ENCODE assay signal across 15 cellular contexts in the genomic region with DNA sequence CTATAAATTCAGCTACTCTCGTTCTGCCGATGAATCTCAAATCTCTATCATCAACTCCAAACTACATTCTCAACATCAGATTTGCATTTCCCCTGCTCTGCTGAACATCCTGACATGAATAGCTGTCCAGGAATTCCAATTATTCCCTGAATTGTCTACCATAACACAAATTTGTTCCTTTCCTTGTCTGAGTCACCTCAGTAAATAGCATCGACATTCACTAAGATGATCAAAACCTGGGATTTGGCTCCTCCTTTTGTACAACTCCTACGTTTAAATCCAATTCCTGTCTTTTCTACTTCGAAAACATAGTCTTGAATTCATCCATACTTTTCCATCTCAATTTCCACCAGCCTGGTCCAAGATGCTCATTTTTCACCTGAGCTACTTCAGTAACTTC.
A peak's percentile ranks its signal among the peaks of the same experiment; 100 is the strongest.
DNase-seq lines count a peak whose midpoint lies in the region; ATAC-seq, FAIRE-seq and TF ChIP-seq lines count a peak whose summit lies in the region.
"Had no signal": no experiment of that assay in that cellular context is flagged by ENCODE, and none has a peak within 500 bp of the region (broad histone marks: within the 10 kb centered on the region; RNA-seq: fewer than 3 reads in every experiment).

No MANE protein-coding gene starts in this region.

- H3K27me3 ChIP-seq in bronchial epithelial cell (ENCODE audit: control insufficient read depth, insufficient read depth, low read length) = no peaks in the 10 kb centered on the region
- H3K27me3 ChIP-seq: esophagus squamous epithelium had no signal

- FAIRE-seq in bronchial epithelial cell (lab: Jason Lieb, UNC) = no peak

- H3K4me3 ChIP-seq in AG09309 (ENCODE audit: control insufficient read depth, low read depth, low read length) (no peak overlapping the region), bronchial epithelial cell (ENCODE audit: low read depth, low read length) (no peak overlapping the region)
- H3K4me3 ChIP-seq: esophagus squamous epithelium, left lung had no signal

- TF ChIP-seq CTCF in AG09309 (IDR thresholded peaks at IDR 0.05; ENCODE audit: control insufficient read depth, insufficient read depth, low read depth, low read length, missing control alignments) = no peak
- TF ChIP-seq CTCF in bronchial epithelial cell (IDR thresholded peaks at IDR 0.05; ENCODE audit: insufficient read depth, low read length, severe bottlenecking) = no peak

- no peak for ATAC-seq in HG03135 (IDR thresholded peaks at IDR 0.05; ENCODE audit: unreplicated experiment)
- ATAC-seq: left lung; stimulated activated naive CD8-positive, alpha-beta T cell treated with anti-CD3 and anti-CD28 coated beads, Interleukin-15, amount 100 ng/mL, for 72 hours had no signal

- DNase-seq in AG09309 (ENCODE audit: low read depth) (peak; percentile 74), M059J (ENCODE audit: low read depth) (peak; percentile 94), bronchial epithelial cell (ENCODE audit: low read depth) (peak; percentile 91), kidney tubule cell (ENCODE audit: low spot score) (peak; percentile 98), retina (no peak), DMS 273 treated with DMSO at 0.1 percent for 48 hours (lab: John Stamatoyannopoulos, UW) (no peak)
- DNase-seq in effector CD8-positive, alpha-beta T cell (lab: John Stamatoyannopoulos, UW) = no peak
- DNase-seq: CD4-positive, alpha-beta T cell; esophagus squamous epithelium; left lung; NCI-H774; occipital lobe; stimulated activated CD4-positive, alpha-beta T cell treated with anti-CD3 and anti-CD28 coated beads, Interleukin-2, amount 100 ng/mL, for 48 hours; stimulated activated naive CD8-positive, alpha-beta T cell treated with anti-CD3 and anti-CD28 coated beads, Interleukin-15, amount 100 ng/mL, for 72 hours had no signal

- H3K36me3 ChIP-seq in bronchial epithelial cell (ENCODE audit: control insufficient read depth, insufficient read depth, low read length) = no peaks in the 10 kb centered on the region
- H3K36me3 ChIP-seq: esophagus squamous epithelium had no signal

Comparison
In these comparisons a context has a peak if more than half of its experiments do, and no peak if none do; other contexts are left out.
1. DNase-seq: peak in AG09309 (single experiment), M059J (single experiment), bronchial epithelial cell (single experiment) and kidney tubule cell (single experiment); none in retina (single experiment), effector CD8-positive, alpha-beta T cell (single experiment) and DMS 273 treated with DMSO at 0.1 percent for 48 hours (single experiment).